In the genomic region with DNA sequence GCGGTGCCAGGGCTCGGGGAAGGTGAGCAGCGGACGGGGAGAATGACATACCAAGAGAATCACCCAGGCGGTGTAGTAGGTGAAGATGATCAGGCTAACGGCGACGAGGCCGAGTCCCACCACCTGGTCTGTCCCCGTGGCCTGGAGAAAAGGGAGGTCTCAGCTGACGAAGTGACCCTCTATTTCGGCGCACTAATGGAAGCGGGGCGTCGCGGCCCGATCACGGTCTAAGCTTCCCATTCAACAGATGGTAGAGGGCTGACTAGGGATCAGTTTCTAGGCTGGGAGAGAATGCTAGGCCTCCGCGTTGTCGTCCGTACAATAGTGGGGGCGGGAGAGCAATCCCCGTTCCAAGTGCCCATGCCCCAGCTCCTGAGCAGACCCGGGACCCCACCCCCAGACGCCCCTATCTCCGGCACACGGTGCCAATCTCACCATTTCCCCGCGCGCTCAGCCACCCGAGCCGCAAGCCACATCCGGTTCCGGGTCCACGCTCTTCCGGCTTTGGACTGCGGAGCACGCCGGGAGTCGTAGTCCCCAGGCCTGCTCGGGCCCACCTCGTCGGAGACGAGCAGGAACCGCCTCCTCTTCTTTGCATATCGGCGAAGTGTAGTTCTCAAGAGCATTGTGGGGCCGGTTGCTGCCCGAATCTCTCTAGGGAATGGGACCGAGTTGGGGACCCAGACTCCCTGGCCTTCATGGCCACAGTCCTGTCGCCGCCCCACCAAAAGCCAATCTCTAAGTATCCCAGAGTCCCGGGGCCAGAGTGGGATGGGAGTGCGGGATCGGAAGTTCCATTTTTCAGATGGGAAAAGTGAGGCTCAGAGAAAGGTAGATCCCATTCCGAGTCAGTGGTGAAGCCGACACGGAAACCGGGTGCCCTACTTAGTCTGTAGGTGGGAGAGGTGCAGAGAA, we compare ENCODE assay signal across 8 cellular contexts. TPM values are rescaled to one million over a fixed set of nuclear protein-coding genes. Genes with fewer than 3 reads are reported as not detected.
DNase-seq lines count a peak whose midpoint lies in the region; ATAC-seq lines count a peak whose summit lies in the region.

A gene with protein sequence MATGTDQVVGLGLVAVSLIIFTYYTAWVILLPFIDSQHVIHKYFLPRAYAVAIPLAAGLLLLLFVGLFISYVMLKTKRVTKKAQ (minus strand): TSS at position 472 of the 915 bp plus-strand sequence. CDS start 34 bp downstream, at position 438.

- POLR2A ChIA-PET in activated CD4-positive, alpha-beta T cell treated with anti-CD3 and anti-CD28 coated beads for 36 hours (lab: Charles Lee) = no interaction called here

- peak within 1 kb of the TSS; percentile 90 for H3K27ac ChIP-seq in cingulate gyrus (ENCODE audit: low read depth, low read length)

- peak; percentile 70 for ATAC-seq in GM18873 (IDR thresholded peaks at IDR 0.05; ENCODE audit: low FRiP score, unreplicated experiment)
- peak; percentile 89 for ATAC-seq in HG03135 (IDR thresholded peaks at IDR 0.05; ENCODE audit: unreplicated experiment)
- ATAC-seq in activated CD4-positive, alpha-beta T cell treated with anti-CD3 and anti-CD28 coated beads for 36 hours = peak; percentile 92

- CTCF ChIA-PET in activated CD4-positive, alpha-beta T cell treated with anti-CD3 and anti-CD28 coated beads for 36 hours (lab: Charles Lee) = interaction anchor here (0.7 kb wide), 1 partner anchor 52 kb away, joined by 3 read pairs; no protein-coding TSS in a partner anchor

- no peaks in the 10 kb centered on the region for H3K27me3 Mint-ChIP-seq in activated CD4-positive, alpha-beta T cell treated with anti-CD3 and anti-CD28 coated beads for 36 hours

- intact Hi-C loops in activated CD4-positive, alpha-beta T cell treated with anti-CD3 and anti-CD28 coated beads for 36 hours (cut with DNase I, micrococcal nuclease) = loop anchor here (1.0 to 5.0 kb wide), 4 partner anchors 35 to 223 kb away; a partner anchor contains a TSS

- H3K27ac Mint-ChIP-seq in activated CD4-positive, alpha-beta T cell treated with anti-CD3 and anti-CD28 coated beads for 36 hours = peak within 1 kb of the TSS; percentile 93

- DNase-seq in AG08395 (ENCODE audit: low spot score) (peak; percentile 92), NCI-H460 (ENCODE audit: extremely low read depth, low read depth) (peak; percentile 72), kidney tubule cell (ENCODE audit: low spot score) (peak; percentile 86)
- peak; percentile 93 for DNase-seq in activated CD4-positive, alpha-beta T cell treated with anti-CD3 and anti-CD28 coated beads for 36 hours
- DNase-seq in stimulated activated CD4-positive, alpha-beta T cell treated with anti-CD3 and anti-CD28 coated beads, Interleukin-15, amount 100 ng/mL, for 48 hours (ENCODE audit: low read depth in 2 of 2) = peak; percentile 77 to 81

- H3K36me3 Mint-ChIP-seq in activated CD4-positive, alpha-beta T cell treated with anti-CD3 and anti-CD28 coated beads for 36 hours (ENCODE audit: low read depth) = peaks cover 33% of the 10 kb centered on the region

- peak within 1 kb of the TSS; percentile 94 for H3K4me3 Mint-ChIP-seq in activated CD4-positive, alpha-beta T cell treated with anti-CD3 and anti-CD28 coated beads for 36 hours

- H3K9me3 Mint-ChIP-seq in activated CD4-positive, alpha-beta T cell treated with anti-CD3 and anti-CD28 coated beads for 36 hours (ENCODE audit: low read depth) = no peaks in the 10 kb centered on the region

- H3K4me1 Mint-ChIP-seq in activated CD4-positive, alpha-beta T cell treated with anti-CD3 and anti-CD28 coated beads for 36 hours = peaks cover 34% of the 10 kb centered on the region

RNA-seq across cellular contexts. Expression of the gene that starts here (rescaled TPM):
- total RNA-seq in NCI-H460 (2014; rRNA removed; shearing (Covaris generic)) = 31.1 and 39.5 TPM in 2 replicates
- 35.0 and 39.1 TPM in 2 replicates for polyA plus RNA-seq in NCI-H460 (2014; cell fraction: nucleus; rRNA removed)
- 10 to 100 TPM; 44.1 to 46.6 TPM for total RNA-seq in activated CD4-positive, alpha-beta T cell treated with anti-CD3 and anti-CD28 coated beads for 36 hours

Comparison
In these comparisons a context has a peak if more than half of its experiments do, and no peak if none do; other contexts are left out.
1. Peak in every context shown above with its lines: DNase-seq, ATAC-seq and H3K27ac ChIP-seq.